ENCODE assay signal across 27 cellular contexts in the genomic region with DNA sequence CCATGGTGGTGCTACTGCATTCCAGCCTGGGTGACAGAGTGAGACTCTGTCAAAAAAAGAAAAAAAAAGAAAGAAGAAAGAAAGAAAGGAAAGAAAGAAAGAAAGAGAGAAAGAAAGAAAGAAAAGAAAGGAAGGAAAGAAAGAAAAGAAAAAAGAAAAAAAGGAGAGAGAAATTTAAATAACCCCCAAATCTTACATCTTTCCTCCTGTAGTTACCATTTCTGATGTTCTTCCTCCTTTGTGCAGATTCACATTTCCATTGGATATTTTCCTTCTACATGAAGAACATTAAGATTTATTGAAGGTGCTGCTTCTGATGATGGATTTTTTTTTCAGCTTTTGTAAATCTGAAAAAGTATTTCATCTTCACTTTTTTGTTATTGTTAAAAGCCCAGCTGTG.
"Had no signal": no experiment of that assay in that cellular context is flagged by ENCODE, and none has a peak within 500 bp of the region (broad histone marks: within the 10 kb centered on the region; RNA-seq: fewer than 3 reads in every experiment).

No MANE protein-coding gene starts in this region.

- H3K9me3 ChIP-seq: colonic mucosa, esophagus squamous epithelium, gastrocnemius medialis had no signal

- H3K4me3 ChIP-seq: colonic mucosa, coronary artery, dorsolateral prefrontal cortex, esophagus muscularis mucosa, esophagus squamous epithelium, gastrocnemius medialis, gastroesophageal sphincter, heart left ventricle, heart right ventricle had no signal

- H3K36me3 ChIP-seq: colonic mucosa, esophagus muscularis mucosa, esophagus squamous epithelium, gastrocnemius medialis, gastroesophageal sphincter, heart left ventricle, heart right ventricle had no signal

- FAIRE-seq: colon, endometrium, endothelial cell of umbilical vein, frontal cortex had no signal

- H3K27me3 ChIP-seq: colonic mucosa had no signal

- H3K4me1 ChIP-seq: colonic mucosa, esophagus muscularis mucosa, esophagus squamous epithelium, foreskin keratinocyte, gastrocnemius medialis, gastroesophageal sphincter, heart left ventricle, heart right ventricle had no signal

- ATAC-seq: effector memory CD8-positive, alpha-beta T cell; esophagus mucosa; foreskin keratinocyte; gastrocnemius medialis; gastroesophageal sphincter; heart left ventricle; heart right ventricle had no signal

- H3K27ac ChIP-seq: colonic mucosa, coronary artery, dorsolateral prefrontal cortex, epithelial cell of prostate, esophagus muscularis mucosa, esophagus squamous epithelium, foreskin keratinocyte, gastrocnemius medialis, gastroesophageal sphincter, heart left ventricle, heart right ventricle had no signal

- DNase-seq: colonic mucosa; cortex of kidney; dermis blood vessel endothelial cell; dorsolateral prefrontal cortex; effector CD4-positive, alpha-beta T cell; effector CD8-positive, alpha-beta T cell; effector memory CD8-positive, alpha-beta T cell; endodermal cell; erythroblast; esophagus squamous epithelium; foreskin fibroblast; foreskin keratinocyte; foreskin melanocyte; gastrocnemius medialis; glutamatergic neuron; head of caudate nucleus; heart left ventricle; heart right ventricle had no signal
